ENCODE assay signal across 21 cellular contexts in the genomic region with DNA sequence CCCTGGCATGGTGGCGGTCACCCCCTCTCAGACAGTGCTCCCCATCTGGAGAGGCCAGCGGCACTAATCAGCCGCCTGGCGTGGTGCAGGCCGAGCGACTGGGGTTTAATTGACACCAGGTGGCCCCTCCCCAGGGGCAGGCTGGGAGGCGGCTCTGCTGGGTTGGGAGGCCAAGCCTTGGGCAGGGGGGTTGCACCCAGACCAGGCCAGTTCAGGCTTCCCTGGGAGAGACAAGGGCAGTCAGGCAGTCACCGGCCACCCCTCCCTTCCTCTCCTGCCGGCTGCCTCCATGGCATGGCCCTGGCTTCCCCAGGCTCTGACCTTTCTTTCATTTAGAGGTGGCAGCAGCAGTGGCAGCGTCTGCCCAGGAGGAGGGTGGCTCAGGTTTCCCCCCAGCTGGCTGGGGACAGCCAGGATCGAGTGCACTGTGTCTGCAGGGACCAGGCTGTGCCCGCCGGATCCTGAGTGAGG.
DNase-seq lines count a peak whose midpoint lies in the region; ATAC-seq and TF ChIP-seq lines count a peak whose summit lies in the region.
"Had no signal": no experiment of that assay in that cellular context is flagged by ENCODE, and none has a peak within 500 bp of the region (broad histone marks: within the 10 kb centered on the region; RNA-seq: fewer than 3 reads in every experiment).

No MANE protein-coding gene starts in this region.

- no peak overlapping the region for H3K27ac ChIP-seq in endodermal cell (ENCODE audit: low read depth, low read length)
- H3K27ac ChIP-seq in effector memory CD4-positive, alpha-beta T cell (ENCODE audit: insufficient read depth, low read length, poor library complexity, severe bottlenecking): no peak overlapping the region
- H3K27ac ChIP-seq: SK-N-MC had no signal

- H3K36me3 ChIP-seq in endodermal cell (ENCODE audit: control insufficient read depth, insufficient read depth, low read length) (no peaks in the 10 kb centered on the region), HAP-1 (replicated peaks) (no peaks in the 10 kb centered on the region)
- no peaks in the 10 kb centered on the region for H3K36me3 ChIP-seq in effector memory CD4-positive, alpha-beta T cell (ENCODE audit: control insufficient read depth, insufficient read depth, low read length)

- no peak for TF ChIP-seq CTCF in AG10803 (conservative IDR thresholded peaks at IDR 0.05; ENCODE audit: low read length)
- TF ChIP-seq CTCF in endodermal cell (conservative IDR thresholded peaks at IDR 0.05): no peak

- H3K27me3 ChIP-seq in endodermal cell (ENCODE audit: control insufficient read depth, insufficient read depth, low read length, poor library complexity, severe bottlenecking) (no peaks in the 10 kb centered on the region), HAP-1 (ENCODE audit: low read depth) (no peaks in the 10 kb centered on the region)
- H3K27me3 ChIP-seq in effector memory CD4-positive, alpha-beta T cell (replicated peaks; ENCODE audit: control insufficient read depth, insufficient read depth, low read length, poor library complexity, severe bottlenecking): no peaks in the 10 kb centered on the region

- H3K4me1 ChIP-seq in endodermal cell (ENCODE audit: control insufficient read depth, insufficient read depth, low read length): no peaks in the 10 kb centered on the region
- H3K4me1 ChIP-seq in HAP-1: no peaks in the 10 kb centered on the region
- H3K4me1 ChIP-seq in effector memory CD4-positive, alpha-beta T cell (ENCODE audit: control insufficient read depth, insufficient read depth, low read length, poor library complexity, severe bottlenecking): no peaks in the 10 kb centered on the region

- H3K4me1 Mint-ChIP-seq in endodermal cell: peaks cover 2% of the 10 kb centered on the region
- H3K4me1 Mint-ChIP-seq: CD8-positive, alpha-beta memory T cell; immature natural killer cell; naive thymus-derived CD8-positive, alpha-beta T cell; stimulated activated naive B cell treated with anti-CD40 and anti-IgM and Interleukin-4, amounts not matched to agents 10 μg/mL and 1 μg/mL and 100 μg/mL, for 72 hours had no signal

- H3K36me3 Mint-ChIP-seq in endodermal cell (ENCODE audit: low read depth): no peaks in the 10 kb centered on the region
- H3K36me3 Mint-ChIP-seq: CD8-positive, alpha-beta memory T cell; immature natural killer cell; naive thymus-derived CD8-positive, alpha-beta T cell; stimulated activated naive B cell treated with anti-CD40 and anti-IgM and Interleukin-4, amounts not matched to agents 10 μg/mL and 1 μg/mL and 100 μg/mL, for 72 hours had no signal

- DNase-seq in AG10803 (ENCODE audit: low read depth) (peak; percentile 4), NCI-H2171 (lab: John Stamatoyannopoulos, UW) (peak; percentile 45), endodermal cell (peak; percentile 68), left kidney (ENCODE audit: low read depth, low spot score) (peak; percentile 49), HAP-1 (ENCODE audit: low spot score in 2 of 2) (no peak), NCI-H446 treated with DMSO at 0.1 percent for 48 hours (lab: John Stamatoyannopoulos, UW) (no peak)
- no peak for DNase-seq in effector memory CD4-positive, alpha-beta T cell
- DNase-seq: activated CD4-positive, alpha-beta T cell treated with anti-CD3 and anti-CD28 coated beads for 4 hours; activated gamma-delta T cell treated with Interleukin-2 at 50 U/mL for 16 hours; CD8-positive, alpha-beta memory T cell; cerebellar nuclear complex; immature natural killer cell; Kasumi-1; mammary epithelial cell; naive thymus-derived CD8-positive, alpha-beta T cell; OCI-M1; stimulated activated naive B cell treated with anti-CD40 and anti-IgM and Interleukin-4, amounts not matched to agents 10 μg/mL and 1 μg/mL and 100 μg/mL, for 72 hours; T1000 had no signal

- in situ Hi-C loops in HAP-1 (cut with MboI; ENCODE audit: low sequenced_read_pairs): no loop called here

- 79 to 87% methylated on average over 7 to 13 of the region's 13 CpGs for WGBS in endodermal cell (ENCODE audit: insufficient coverage in 1 of 2, insufficient read length in 1 of 2), 2 experiments

- H3K9me3 ChIP-seq in endodermal cell (ENCODE audit: control insufficient read depth, low read length) (no peaks in the 10 kb centered on the region), HAP-1 (no peaks in the 10 kb centered on the region)
- no peaks in the 10 kb centered on the region for H3K9me3 ChIP-seq in effector memory CD4-positive, alpha-beta T cell (ENCODE audit: control insufficient read depth, low read length)

- H3K9me3 Mint-ChIP-seq in endodermal cell: no peaks in the 10 kb centered on the region
- H3K9me3 Mint-ChIP-seq: immature natural killer cell had no signal

- ATAC-seq in HG02588 (IDR thresholded peaks at IDR 0.05; ENCODE audit: unreplicated experiment): no peak
- ATAC-seq: naive thymus-derived CD8-positive, alpha-beta T cell had no signal

- no peak overlapping the region for H3K27ac Mint-ChIP-seq in endodermal cell
- H3K27ac Mint-ChIP-seq: CD8-positive, alpha-beta memory T cell; immature natural killer cell; naive thymus-derived CD8-positive, alpha-beta T cell; progenitor cell of endocrine pancreas; stimulated activated naive B cell treated with anti-CD40 and anti-IgM and Interleukin-4, amounts not matched to agents 10 μg/mL and 1 μg/mL and 100 μg/mL, for 72 hours had no signal

- H3K4me3 ChIP-seq in AG10803 (ENCODE audit: low read length) (no peak overlapping the region), endodermal cell (ENCODE audit: low read length) (no peak overlapping the region), HAP-1 (no peak overlapping the region)
- H3K4me3 ChIP-seq in effector memory CD4-positive, alpha-beta T cell (ENCODE audit: insufficient read depth, low read depth, low read length, poor library complexity, severe bottlenecking): no peak overlapping the region
- H3K4me3 ChIP-seq: SK-N-MC had no signal

- no peak overlapping the region for H3K9ac ChIP-seq in endodermal cell (ENCODE audit: extremely low read depth, low read length, poor library complexity, severe bottlenecking)

- no peak overlapping the region for H3K4me3 Mint-ChIP-seq in endodermal cell
- H3K4me3 Mint-ChIP-seq: CD8-positive, alpha-beta memory T cell; immature natural killer cell; naive thymus-derived CD8-positive, alpha-beta T cell; stimulated activated naive B cell treated with anti-CD40 and anti-IgM and Interleukin-4, amounts not matched to agents 10 μg/mL and 1 μg/mL and 100 μg/mL, for 72 hours had no signal

- no peaks in the 10 kb centered on the region for H3K27me3 Mint-ChIP-seq in endodermal cell (ENCODE audit: insufficient read depth)
- H3K27me3 Mint-ChIP-seq: CD8-positive, alpha-beta memory T cell; stimulated activated naive B cell treated with anti-CD40 and anti-IgM and Interleukin-4, amounts not matched to agents 10 μg/mL and 1 μg/mL and 100 μg/mL, for 72 hours had no signal

Comparison
In these comparisons a context has a peak if more than half of its experiments do, and no peak if none do; other contexts are left out.
1. DNase-seq: peak in AG10803 (single experiment), NCI-H2171 (single experiment), endodermal cell (single experiment) and left kidney (single experiment); none in HAP-1 (0 of 2), effector memory CD4-positive, alpha-beta T cell (0 of 3) and NCI-H446 treated with DMSO at 0.1 percent for 48 hours (single experiment).